ENCODE assay signal across 22 cellular contexts in the genomic region with DNA sequence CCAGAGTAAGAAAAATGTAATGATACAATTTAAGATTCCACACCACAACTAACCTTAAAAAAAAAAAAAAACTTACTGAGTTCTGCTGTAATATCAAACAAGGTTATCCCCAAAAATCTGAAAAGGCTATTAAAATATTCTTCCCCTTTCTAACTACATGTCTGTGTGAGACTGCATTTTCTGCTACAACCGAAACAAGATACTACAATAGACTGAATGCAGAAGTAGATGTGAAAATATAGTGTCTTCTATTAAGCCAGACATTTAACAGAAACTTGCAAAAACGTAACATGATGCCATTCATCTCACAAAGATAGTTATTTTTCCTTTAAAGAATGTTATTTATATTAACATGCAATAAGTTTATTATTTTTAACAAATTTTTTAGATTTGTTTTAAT. TPM values are rescaled to one million over a fixed set of nuclear protein-coding genes. Genes with fewer than 3 reads are reported as not detected.
"Had no signal": no experiment of that assay in that cellular context is flagged by ENCODE, and none has a peak within 500 bp of the region (broad histone marks: within the 10 kb centered on the region; RNA-seq: fewer than 3 reads in every experiment).

No MANE protein-coding gene starts in this region.

- H3K27ac Mint-ChIP-seq: activated T-helper 17 cell treated with anti-CD3 and anti-CD28 coated beads, Interleukin-2, amount 50 U/mL, for 72 hours; endodermal cell; neural progenitor cell had no signal

- H3K4me1 ChIP-seq: ascending aorta, breast epithelium, neural progenitor cell, parathyroid adenoma, sigmoid colon, upper lobe of right lung had no signal

- H3K36me3 ChIP-seq: breast epithelium had no signal

- H3K27me3 Mint-ChIP-seq: activated T-helper 17 cell treated with anti-CD3 and anti-CD28 coated beads, Interleukin-2, amount 50 U/mL, for 72 hours; naive B cell had no signal

- ATAC-seq: activated CD4-positive, CD25-positive, alpha-beta regulatory T cell treated with anti-CD3 and anti-CD28 coated beads, Interleukin-2, amount 50 U/mL, for 24 hours; activated T-helper 17 cell treated with anti-CD3 and anti-CD28 coated beads, Interleukin-2, amount 50 U/mL, for 72 hours; upper lobe of right lung had no signal

- H3K9ac ChIP-seq: neural progenitor cell, parathyroid adenoma had no signal

- H3K4me2 ChIP-seq: neural progenitor cell had no signal

- H3K4me3 ChIP-seq: ascending aorta, breast epithelium, neural progenitor cell, sigmoid colon, stomach, thoracic aorta, upper lobe of right lung had no signal

- H2AFZ ChIP-seq: neural progenitor cell, parathyroid adenoma had no signal

- DNase-seq: activated CD4-positive, alpha-beta T cell treated with anti-CD3 and anti-CD28 coated beads, Interleukin-2, amount 50 U/mL, for 4 hours; activated naive CD4-positive, alpha-beta T cell treated with Interleukin-2 at 50 U/mL for 16 hours; activated T-cell treated with anti-CD3 and anti-CD28 coated beads for 4 hours; cerebellar nuclear complex; endodermal cell; erythroblast; islet precursor cell; mammary epithelial cell; naive B cell; sigmoid colon; stimulated activated CD4-positive, alpha-beta T cell treated with anti-CD3 and anti-CD28 coated beads, Interleukin-1b, Interleukin-23, amount 100 ng/mL, for 48 hours; stomach; upper lobe of right lung had no signal

- H3K4me1 Mint-ChIP-seq: neural progenitor cell had no signal

- H3K27ac ChIP-seq: ascending aorta, breast epithelium, neural progenitor cell, parathyroid adenoma, sigmoid colon, thoracic aorta, upper lobe of right lung had no signal

- H3K9me3 ChIP-seq: upper lobe of right lung had no signal

- H3K27me3 ChIP-seq: ascending aorta, breast epithelium, neural progenitor cell, sigmoid colon, stomach, upper lobe of right lung had no signal

- H3K4me3 Mint-ChIP-seq: activated T-helper 17 cell treated with anti-CD3 and anti-CD28 coated beads, Interleukin-2, amount 50 U/mL, for 72 hours; endodermal cell; naive B cell; neural progenitor cell had no signal

RNA-seq across cellular contexts. Expression of a gene that starts 59.4 kb away (rescaled TPM):
- total RNA-seq: ascending aorta, breast epithelium, dermis microvascular lymphatic vessel endothelial cell, endodermal cell, left lobe of liver, mammary epithelial cell, sigmoid colon, stomach, thoracic aorta, upper lobe of right lung had no signal
- polyA plus RNA-seq: mammary epithelial cell had no signal
